In genomic region chr18:5519448-5520362, GRCh38 we compare ENCODE assay signal across 1 cellular context.
TF ChIP-seq lines count a peak whose summit lies in the region.

No MANE protein-coding gene starts in this region.

TF ChIP-seq in WTC11, 78 proteins besides CTCF, POLR2A, EP300 and RAD21 (continued from another document):
- TF ChIP-seq ZBTB43 (CRISPR knock-in tag; IDR thresholded peaks at IDR 0.05) (no peak), ZBTB21 (CRISPR knock-in tag; IDR thresholded peaks at IDR 0.05; ENCODE audit: borderline replicate concordance) (no peak)
- TF ChIP-seq, protein P1, sequence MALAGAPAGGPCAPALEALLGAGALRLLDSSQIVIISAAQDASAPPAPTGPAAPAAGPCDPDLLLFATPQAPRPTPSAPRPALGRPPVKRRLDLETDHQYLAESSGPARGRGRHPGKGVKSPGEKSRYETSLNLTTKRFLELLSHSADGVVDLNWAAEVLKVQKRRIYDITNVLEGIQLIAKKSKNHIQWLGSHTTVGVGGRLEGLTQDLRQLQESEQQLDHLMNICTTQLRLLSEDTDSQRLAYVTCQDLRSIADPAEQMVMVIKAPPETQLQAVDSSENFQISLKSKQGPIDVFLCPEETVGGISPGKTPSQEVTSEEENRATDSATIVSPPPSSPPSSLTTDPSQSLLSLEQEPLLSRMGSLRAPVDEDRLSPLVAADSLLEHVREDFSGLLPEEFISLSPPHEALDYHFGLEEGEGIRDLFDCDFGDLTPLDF (CRISPR knock-in tag; IDR thresholded peaks at IDR 0.05), result no peak
